24 cellular contexts compared by ENCODE assay signal in genomic region chr4:7289619-7290018, GRCh38.
"Had no signal": no experiment of that assay in that cellular context is flagged by ENCODE, and none has a peak within 500 bp of the region (broad histone marks: within the 10 kb centered on the region; RNA-seq: fewer than 3 reads in every experiment).

No MANE protein-coding gene starts in this region.

- H3K9me3 Mint-ChIP-seq: mesothelial cell of epicardium; natural killer cell; stimulated activated effector memory CD8-positive, alpha-beta T cell treated with anti-CD3 and anti-CD28 coated beads, Interleukin-12 subunit alpha, Interleukin-12 subunit beta, amount 100 ng/mL, for 72 hours had no signal

- H3K27ac Mint-ChIP-seq: memory B cell; mesothelial cell of epicardium; natural killer cell; neural progenitor cell; stimulated activated effector memory CD8-positive, alpha-beta T cell treated with anti-CD3 and anti-CD28 coated beads, Interleukin-12 subunit alpha, Interleukin-12 subunit beta, amount 100 ng/mL, for 72 hours had no signal

- H3K4me1 Mint-ChIP-seq: memory B cell had no signal

- DNase-seq: cortex of kidney; dorsolateral prefrontal cortex; effector CD8-positive, alpha-beta T cell; gastrocnemius medialis; heart right ventricle; hypothalamus; kidney glomerular epithelial cell; lower lobe of right lung; natural killer cell; occipital lobe; psoas muscle; retina; right lobe of liver; stimulated activated CD4-positive, alpha-beta T cell treated with anti-CD3 and anti-CD28 coated beads, Interleukin-4, amount 100 ng/mL, for 1 hour; stimulated activated CD8-positive, alpha-beta memory T cell treated with anti-CD3 and anti-CD28 coated beads, Interleukin-4, amount 100 ng/mL, for 48 hours; stimulated activated naive CD8-positive, alpha-beta T cell treated with anti-CD3 and anti-CD28 coated beads, Interleukin-15, Interleukin-2, amounts not matched to agents 100 U/mL and 50 U/mL, for 24 hours; tibial artery; upper lobe of left lung; uterus had no signal

- H3K36me3 Mint-ChIP-seq: memory B cell; mesothelial cell of epicardium; natural killer cell; neural progenitor cell; stimulated activated effector memory CD8-positive, alpha-beta T cell treated with anti-CD3 and anti-CD28 coated beads, Interleukin-12 subunit alpha, Interleukin-12 subunit beta, amount 100 ng/mL, for 72 hours had no signal

- ATAC-seq: gastrocnemius medialis; heart right ventricle; left lung; lower lobe of right lung; natural killer cell; psoas muscle; stimulated activated effector memory CD8-positive, alpha-beta T cell treated with anti-CD3 and anti-CD28 coated beads, Interleukin-12 subunit alpha, Interleukin-12 subunit beta, amount 100 ng/mL, for 72 hours; stimulated activated naive CD8-positive, alpha-beta T cell treated with anti-CD3 and anti-CD28 coated beads, Interleukin-15, Interleukin-2, amounts not matched to agents 100 U/mL and 50 U/mL, for 24 hours had no signal

- H3K4me3 Mint-ChIP-seq: memory B cell; mesothelial cell of epicardium; natural killer cell; neural progenitor cell; stimulated activated effector memory CD8-positive, alpha-beta T cell treated with anti-CD3 and anti-CD28 coated beads, Interleukin-12 subunit alpha, Interleukin-12 subunit beta, amount 100 ng/mL, for 72 hours had no signal
